1 cellular context compared by ENCODE assay signal in genomic region chr15:41283653-41284424, GRCh38.
TF ChIP-seq lines count a peak whose summit lies in the region.

No MANE protein-coding gene starts in this region.

TF ChIP-seq in HepG2, 621 proteins besides CTCF, POLR2A, EP300 and RAD21 (continued from another document and continues in another):
- no peak for TF ChIP-seq MAFF (IDR thresholded peaks at IDR 0.05; ENCODE audit: low read depth, low read length)
- TF ChIP-seq BRCA1 (CRISPR knock-in tag; IDR thresholded peaks at IDR 0.05): no peak
- TF ChIP-seq PLSCR1 (CRISPR knock-in tag; IDR thresholded peaks at IDR 0.05; ENCODE audit: borderline replicate concordance): no peak
- TF ChIP-seq ZNF556 (CRISPR knock-in tag; IDR thresholded peaks at IDR 0.05; ENCODE audit: borderline replicate concordance): no peak
- no peak for TF ChIP-seq MATR3 (CRISPR knock-in tag; IDR thresholded peaks at IDR 0.05)
- TF ChIP-seq ZNF597 (CRISPR knock-in tag; IDR thresholded peaks at IDR 0.05): no peak
- no peak for TF ChIP-seq ZNF609 (CRISPR knock-in tag; IDR thresholded peaks at IDR 0.05; ENCODE audit: borderline replicate concordance)
- no peak for TF ChIP-seq PHB2 (IDR thresholded peaks at IDR 0.05; ENCODE audit: partially characterized antibody)
- no peak for TF ChIP-seq BCLAF1 (IDR thresholded peaks at IDR 0.05)
- peak; percentile 61; the same call in 1 of the 2 replicates for TF ChIP-seq ZNF704 (CRISPR knock-in tag; IDR thresholded peaks at IDR 0.05; ENCODE audit: borderline replicate concordance)
- TF ChIP-seq POLR2AphosphoS2 (IDR thresholded peaks at IDR 0.05; ENCODE audit: low read depth, low read length): no peak
- peak; percentile 90 for TF ChIP-seq YEATS4 (CRISPR knock-in tag; IDR thresholded peaks at IDR 0.05; ENCODE audit: borderline replicate concordance)
- TF ChIP-seq FOXC1 (CRISPR knock-in tag; IDR thresholded peaks at IDR 0.05; ENCODE audit: borderline replicate concordance): peak; percentile 62; the same call in 1 of the 2 replicates
- no peak for TF ChIP-seq ZNF660 (CRISPR knock-in tag; IDR thresholded peaks at IDR 0.05; ENCODE audit: borderline replicate concordance, low read depth)
- peak; percentile 76; the same call in 1 of the 2 replicates for TF ChIP-seq ZNF563 (CRISPR knock-in tag; IDR thresholded peaks at IDR 0.05)
- peak; percentile 36; the same call in 1 of the 2 replicates for TF ChIP-seq ZNF567 (CRISPR knock-in tag; IDR thresholded peaks at IDR 0.05; ENCODE audit: borderline replicate concordance)
- TF ChIP-seq CAMTA2 (CRISPR knock-in tag; IDR thresholded peaks at IDR 0.05; ENCODE audit: borderline replicate concordance): 0 out of 2 replicates have a peak, but pooled peaks have one; percentile 61
- TF ChIP-seq ZNF761 (CRISPR knock-in tag; conservative IDR thresholded peaks at IDR 0.05): no peak
- TF ChIP-seq ZNF282 (IDR thresholded peaks at IDR 0.05; ENCODE audit: partially characterized antibody): no peak
- TF ChIP-seq ZNF407 (CRISPR knock-in tag; IDR thresholded peaks at IDR 0.05; ENCODE audit: not compliant biosample characterization): peak; percentile 62
- peak; percentile 86; the same call in 1 of the 2 replicates for TF ChIP-seq KMT2A (CRISPR knock-in tag; IDR thresholded peaks at IDR 0.05)
- 0 out of 2 replicates have a peak, but pooled peaks have one; percentile 48 for TF ChIP-seq PAWR (CRISPR knock-in tag; IDR thresholded peaks at IDR 0.05; ENCODE audit: borderline replicate concordance)
